Comparison of ENCODE assay signal across 21 cellular contexts in genomic region chr19:19316082-19316481, GRCh38. TPM values are rescaled to one million over a fixed set of nuclear protein-coding genes. Genes with fewer than 3 reads are reported as not detected.
DNase-seq lines count a peak whose midpoint lies in the region; TF ChIP-seq lines count a peak whose summit lies in the region.
"Had no signal": no experiment of that assay in that cellular context is flagged by ENCODE, and none has a peak within 500 bp of the region (broad histone marks: within the 10 kb centered on the region; RNA-seq: fewer than 3 reads in every experiment).

No MANE protein-coding gene starts in this region.

- TF ChIP-seq CTCF in left ventricle myocardium inferior (IDR thresholded peaks at IDR 0.05; ENCODE audit: borderline replicate concordance) (no peak), right atrium auricular region (IDR thresholded peaks at IDR 0.05) (no peak), RWPE1 (conservative IDR thresholded peaks at IDR 0.05; ENCODE audit: low read depth) (no peak), endothelial cell (IDR thresholded peaks at IDR 0.05; ENCODE audit: unreplicated experiment) (no peak), lower leg skin (IDR thresholded peaks at IDR 0.05) (no peak)

- CTCF ChIA-PET in RWPE1 (lab: Yijun Ruan, JAX), result interaction anchor here (0.8 kb wide), 1 partner anchor 10 kb away, joined by 3 read pairs; no protein-coding TSS in a partner anchor

- H3K27me3 Mint-ChIP-seq in endothelial cell (ENCODE audit: unreplicated experiment), result peaks cover 6% of the 10 kb centered on the region

- intact Hi-C loops in left ventricle myocardium inferior (cut with micrococcal nuclease) (no loop called here), lower leg skin (cut with DNase I; ENCODE audit: low total_unique reads) (no loop called here)

- H3K36me3 ChIP-seq in left ventricle myocardium inferior (peaks cover 54% of the 10 kb centered on the region), right atrium auricular region (peaks cover 27% of the 10 kb centered on the region)

- no peaks in the 10 kb centered on the region for H3K9me3 Mint-ChIP-seq in endothelial cell (ENCODE audit: unreplicated experiment)
- H3K9me3 Mint-ChIP-seq: CD14-positive monocyte had no signal

- POLR2A ChIA-PET in RWPE1 (lab: Yijun Ruan, JAX; ENCODE audit: low non-redundant PET), result interaction anchor here (0.6 kb wide), 1 partner anchor 590 kb away, joined by 3 read pairs; no protein-coding TSS in a partner anchor

- peaks cover 23% of the 10 kb centered on the region for H3K36me3 Mint-ChIP-seq in endothelial cell (ENCODE audit: low read depth, unreplicated experiment)

- no peaks in the 10 kb centered on the region for H3K27me3 ChIP-seq in left ventricle myocardium inferior (ENCODE audit: low read depth)
- H3K27me3 ChIP-seq in right atrium auricular region, result no peaks in the 10 kb centered on the region

- 100% methylated on average over 1 of the region's 1 CpG for WGBS in lower leg skin, 2 donors

- no peak overlapping the region for H3K27ac Mint-ChIP-seq in endothelial cell (ENCODE audit: unreplicated experiment)

- no peak for DNase-seq in left ventricle myocardium inferior
- no peak for DNase-seq in right atrium auricular region (ENCODE audit: low spot score)
- no peak for DNase-seq in RWPE1 (ENCODE audit: low spot score)
- DNase-seq in endothelial cell (ENCODE audit: low spot score), result no peak
- no peak for DNase-seq in stimulated activated CD4-positive, alpha-beta T cell treated with anti-CD3 and anti-CD28 coated beads, Interleukin-15, amount 100 ng/mL, for 24 hours
- DNase-seq in NCI-H526 treated with DMSO at 0.1 percent for 48 hours (lab: John Stamatoyannopoulos, UW), result no peak
- no peak for DNase-seq in lower leg skin (ENCODE audit: low spot score in 2 of 2)
- DNase-seq: DMS153, HCEC 1CT, KBM-7, MV-4-11, NCI-H1105, NCI-H1436 treated with DMSO at 0.1 percent for 48 hours, NCI-H1930, NCI-H2107, NCI-H774, PC-3, SHP77 had no signal

- peaks cover 27% of the 10 kb centered on the region for H3K4me1 ChIP-seq in left ventricle myocardium inferior
- peaks cover 0 to 14% of the 10 kb centered on the region in 2 donors for H3K4me1 ChIP-seq in right atrium auricular region

- H3K27ac ChIP-seq in left ventricle myocardium inferior (replicated peaks), result peak overlapping the region; percentile 72
- H3K27ac ChIP-seq in right atrium auricular region, result no peak overlapping the region
- H3K27ac ChIP-seq in RWPE1, result peak overlapping the region; percentile 28; the same call in 1 of the 2 replicates

- peak overlapping the region; percentile 76 for H3K4me3 Mint-ChIP-seq in endothelial cell (ENCODE audit: unreplicated experiment)
- H3K4me3 Mint-ChIP-seq: CD14-positive monocyte had no signal

- peaks cover 4% of the 10 kb centered on the region for H3K4me1 Mint-ChIP-seq in endothelial cell (ENCODE audit: unreplicated experiment)

- no peaks in the 10 kb centered on the region for H3K9me3 ChIP-seq in left ventricle myocardium inferior (replicated peaks)
- H3K9me3 ChIP-seq in right atrium auricular region, result no peaks in the 10 kb centered on the region

- no peak for TF ChIP-seq POLR2A in lower leg skin (IDR thresholded peaks at IDR 0.05)

- H3K4me3 ChIP-seq in left ventricle myocardium inferior, result no peak overlapping the region
- H3K4me3 ChIP-seq in right atrium auricular region, result no peak overlapping the region
- H3K4me3 ChIP-seq in lower leg skin (ENCODE audit: low read depth, poor library complexity, severe bottlenecking), result no peak overlapping the region

RNA-seq across cellular contexts. Expression of gene SUGP1, which starts 4.2 kb away (rescaled TPM):
- total RNA-seq in left ventricle myocardium inferior (44.7 TPM), right atrium auricular region (10 to 100 TPM; 33.7 to 36.6 TPM), endothelial cell (ENCODE audit: unreplicated experiment) (73.2 TPM), lower leg skin (10 to 100 TPM; 16.1 to 40.2 (median 39.0) TPM)

RNA-seq across cellular contexts. Expression of gene MAU2, which starts 4.5 kb away (rescaled TPM):
- total RNA-seq in left ventricle myocardium inferior (33.0 TPM), right atrium auricular region (10 to 100 TPM; 22.1 to 31.3 TPM), endothelial cell (ENCODE audit: unreplicated experiment) (49.3 TPM), lower leg skin (100 to 1,000 TPM in 1 of 4 donors, 10 to 100 TPM in 3; 57.5 to 100 (median 69.8) TPM)

RNA-seq across cellular contexts. Expression of gene TM6SF2, which starts 43.0 kb away (rescaled TPM):
- 0.30 TPM for total RNA-seq in left ventricle myocardium inferior
- total RNA-seq in right atrium auricular region, result under 1 TPM; 0.63 to 0.75 TPM
- 1.4 TPM for total RNA-seq in endothelial cell (ENCODE audit: unreplicated experiment)
- total RNA-seq in lower leg skin, result under 1 TPM in 1 of 4 donors, not detected in 3; 0.20 TPM
- total RNA-seq: A673, MCF 10A, PC-3 had no signal

Comparison
In these comparisons a context has a peak if more than half of its experiments do, and no peak if none do; other contexts are left out.
1. H3K27ac ChIP-seq: peak in left ventricle myocardium inferior (single experiment) and RWPE1 (single experiment); none in right atrium auricular region (0 of 2).